ENCODE assay signal across 24 cellular contexts in genomic region chr10:44009891-44010290, GRCh38.
DNase-seq lines count a peak whose midpoint lies in the region; ATAC-seq, FAIRE-seq and TF ChIP-seq lines count a peak whose summit lies in the region.
"Had no signal": no experiment of that assay in that cellular context is flagged by ENCODE, and none has a peak within 500 bp of the region (broad histone marks: within the 10 kb centered on the region; RNA-seq: fewer than 3 reads in every experiment).

No MANE protein-coding gene starts in this region.

- no peak for ATAC-seq in GM18870 (IDR thresholded peaks at IDR 0.05; ENCODE audit: unreplicated experiment)

- no peak overlapping the region for H2AFZ ChIP-seq in keratinocyte (ENCODE audit: control insufficient read depth, low read length)

- 59 to 62% methylated on average over 5 of the region's 5 CpGs for WGBS in testis, 2 donors

- no peaks in the 10 kb centered on the region for H4K20me1 ChIP-seq in keratinocyte (ENCODE audit: control insufficient read depth, extremely low read depth, insufficient read depth, low read length)

- no peak for TF ChIP-seq POLR2A in testis (IDR thresholded peaks at IDR 0.05)

- H3K4me3 ChIP-seq in keratinocyte (ENCODE audit: control insufficient read depth in 2 of 3, extremely low read depth in 1 of 3, insufficient read depth in 2 of 3, low read depth in 1 of 3, low read length in 3 of 3) (no peak overlapping the region), testis (no peak overlapping the region)

- FAIRE-seq in keratinocyte (lab: Jason Lieb, UNC): peak; percentile 20
- FAIRE-seq: G401.6, HTR-8/SVneo had no signal

- H3K79me2 ChIP-seq in keratinocyte (ENCODE audit: control insufficient read depth, insufficient read depth, low read length): no peaks in the 10 kb centered on the region

- H3K4me1 ChIP-seq in keratinocyte (ENCODE audit: control insufficient read depth, extremely low read depth, insufficient read depth, low read length) (peaks cover 13% of the 10 kb centered on the region), testis (peaks cover 13% of the 10 kb centered on the region)

- TF ChIP-seq CTCF in keratinocyte (optimal IDR thresholded peaks at IDR 0.05 in 1 of 3, IDR thresholded peaks at IDR 0.05 in 1 of 3, conservative IDR thresholded peaks at IDR 0.05 in 1 of 3; ENCODE audit: extremely low read depth in 1 of 3, insufficient read depth in 2 of 3, low read length in 3 of 3) (no peak), type B pancreatic cell (conservative IDR thresholded peaks at IDR 0.05) (no peak), testis (IDR thresholded peaks at IDR 0.05) (no peak)

- dilution Hi-C loops in keratinocyte (cut with MboI; ENCODE audit: extremely low pct_ligation_motif_present, low sequenced_read_pairs): no loop called here

- intact Hi-C loops in testis (cut with DNase I; ENCODE audit: low total_unique reads): no loop called here

- no peaks in the 10 kb centered on the region for H3K36me3 Mint-ChIP-seq in type B pancreatic cell
- H3K36me3 Mint-ChIP-seq: CD14-positive monocyte had no signal

- no peaks in the 10 kb centered on the region for H3K36me3 ChIP-seq in keratinocyte (ENCODE audit: control insufficient read depth in 2 of 2, extremely low read depth in 1 of 2, insufficient read depth in 2 of 2, low read length in 2 of 2)
- H3K36me3 ChIP-seq in testis (ENCODE audit: low read depth, missing control alignments): no peaks in the 10 kb centered on the region

- H3K4me3 Mint-ChIP-seq in type B pancreatic cell: peak overlapping the region; percentile 37
- H3K4me3 Mint-ChIP-seq: CD14-positive monocyte had no signal

- H3K27ac ChIP-seq in keratinocyte (ENCODE audit: control insufficient read depth, insufficient read depth, low read length) (no peak overlapping the region), testis (no peak overlapping the region)
- H3K27ac ChIP-seq: 22Rv1 had no signal

- no peak overlapping the region for H3K4me2 ChIP-seq in keratinocyte (ENCODE audit: control insufficient read depth, extremely low read depth, insufficient read depth, low read depth, low read length)
- H3K4me2 ChIP-seq: SK-N-SH had no signal

- peaks cover 17% of the 10 kb centered on the region for H3K27me3 Mint-ChIP-seq in type B pancreatic cell

- H3K27ac Mint-ChIP-seq in type B pancreatic cell: peak overlapping the region; percentile 3

- H3K27me3 ChIP-seq in keratinocyte (ENCODE audit: control insufficient read depth, extremely low read depth, insufficient read depth, low read length): no peaks in the 10 kb centered on the region
- no peaks in the 10 kb centered on the region for H3K27me3 ChIP-seq in testis

- no peak overlapping the region for H3K9ac ChIP-seq in keratinocyte (ENCODE audit: control insufficient read depth, extremely low read depth, insufficient read depth, low read length)
- H3K9ac ChIP-seq: SK-N-SH had no signal

- H3K9me3 Mint-ChIP-seq in type B pancreatic cell: no peaks in the 10 kb centered on the region

- DNase-seq in NCI-H2171 treated with DMSO at 0.1 percent for 48 hours (lab: John Stamatoyannopoulos, UW): peak; percentile 1
- no peak for DNase-seq in NCI-H2171 (lab: John Stamatoyannopoulos, UW)
- peak; percentile 41 for DNase-seq in H4 (ENCODE audit: low spot score)
- no peak for DNase-seq in keratinocyte (ENCODE audit: low read depth, low spot score)
- no peak for DNase-seq in type B pancreatic cell (ENCODE audit: extremely low spot score, unreplicated experiment)
- no peak for DNase-seq in testis
- no peak for DNase-seq in OCI-M2 (lab: John Stamatoyannopoulos, UW; ENCODE audit: unreplicated experiment)
- DNase-seq: ACHN, AML-193, GOT3, KG1, NCI-H1092 treated with DMSO at 0.1 percent for 48 hours, NCI-H146, NCI-H2081, NCI-H446 treated with DMSO at 0.1 percent for 48 hours, NCI-H526 treated with DMSO at 0.1 percent for 48 hours, OCI-M1, SHP77 treated with DMSO at 0.1 percent for 48 hours, SK-N-SH had no signal

- H3K4me1 Mint-ChIP-seq in type B pancreatic cell (ENCODE audit: unreplicated experiment): peaks cover 53% of the 10 kb centered on the region

- H3K9me1 ChIP-seq in keratinocyte (ENCODE audit: control insufficient read depth, extremely low read depth, insufficient read depth, low read length): no peaks in the 10 kb centered on the region

- H3K9me3 ChIP-seq in keratinocyte (ENCODE audit: control insufficient read depth, low read depth, low read length) (no peaks in the 10 kb centered on the region), testis (no peaks in the 10 kb centered on the region)
- H3K9me3 ChIP-seq: SK-N-SH had no signal

Comparison
In these comparisons a context has a peak if more than half of its experiments do, and no peak if none do; other contexts are left out.
1. DNase-seq: peak in NCI-H2171 treated with DMSO at 0.1 percent for 48 hours (single experiment) and H4 (single experiment); none in NCI-H2171 (single experiment), keratinocyte (single experiment), type B pancreatic cell (single experiment), testis (single experiment) and OCI-M2 (single experiment).